21 cellular contexts compared by ENCODE assay signal in genomic region chr14:101182476-101182875, GRCh38.
"Had no signal": no experiment of that assay in that cellular context is flagged by ENCODE, and none has a peak within 500 bp of the region (broad histone marks: within the 10 kb centered on the region; RNA-seq: fewer than 3 reads in every experiment).

No MANE protein-coding gene starts in this region.

- H3K27me3 ChIP-seq: foreskin keratinocyte, upper lobe of right lung had no signal

- H3K9me3 Mint-ChIP-seq: activated CD4-positive, alpha-beta T cell treated with anti-CD3 and anti-CD28 coated beads, Interleukin-2, amount 10 ng/mL, durations not matched to agents 7 days and 5 days; activated naive CD4-positive, alpha-beta T cell treated with anti-CD3 and anti-CD28 coated beads for 36 hours; activated naive CD8-positive, alpha-beta T cell treated with anti-CD3 and anti-CD28 coated beads, Interleukin-2, amount 10 ng/mL, durations not matched to agents 7 days and 5 days; dendritic cell treated with granulocyte-macrophage colony-stimulating factor and Interleukin-4, amounts not matched to agents 40 ng/mL and 50 ng/mL, for 4 days; T-cell; T-helper 2 cell treated with Interferon-gamma antibody and Interleukin-4, amounts not matched to agents 5 μg/mL and 100 μg/mL, for 36 hours had no signal

- H3K4me1 ChIP-seq: foreskin keratinocyte, lower lobe of right lung, upper lobe of right lung had no signal

- H3K4me3 Mint-ChIP-seq: activated CD4-positive, alpha-beta T cell treated with anti-CD3 and anti-CD28 coated beads, Interleukin-2, amount 10 ng/mL, durations not matched to agents 7 days and 5 days; activated naive CD4-positive, alpha-beta T cell treated with anti-CD3 and anti-CD28 coated beads for 36 hours; activated naive CD8-positive, alpha-beta T cell treated with anti-CD3 and anti-CD28 coated beads, Interleukin-2, amount 10 ng/mL, durations not matched to agents 7 days and 5 days; activated T-cell treated with anti-CD3 and anti-CD28 coated beads, Interleukin-2, amount 50 U/mL, for 72 hours; dendritic cell treated with granulocyte-macrophage colony-stimulating factor and Interleukin-4, amounts not matched to agents 40 ng/mL and 50 ng/mL, for 4 days; naive thymus-derived CD4-positive, alpha-beta T cell; neural crest cell; T-cell; T-helper 2 cell treated with Interferon-gamma antibody and Interleukin-4, amounts not matched to agents 5 μg/mL and 100 μg/mL, for 36 hours had no signal

- H3K27me3 Mint-ChIP-seq: activated CD4-positive, alpha-beta T cell treated with anti-CD3 and anti-CD28 coated beads, Interleukin-2, amount 10 ng/mL, durations not matched to agents 7 days and 5 days; dendritic cell treated with granulocyte-macrophage colony-stimulating factor and Interleukin-4, amounts not matched to agents 40 ng/mL and 50 ng/mL, for 4 days had no signal

- H3K9me3 ChIP-seq: upper lobe of right lung had no signal

- ATAC-seq: activated CD4-positive, CD25-positive, alpha-beta regulatory T cell treated with anti-CD3 and anti-CD28 coated beads, Interleukin-2, amount 50 U/mL, for 24 hours; activated T-cell treated with anti-CD3 and anti-CD28 coated beads, Interleukin-2, amount 50 U/mL, for 72 hours; foreskin keratinocyte; naive thymus-derived CD4-positive, alpha-beta T cell; T-cell had no signal

- H3K27ac Mint-ChIP-seq: activated CD4-positive, alpha-beta T cell treated with anti-CD3 and anti-CD28 coated beads, Interleukin-2, amount 10 ng/mL, durations not matched to agents 7 days and 5 days; activated naive CD4-positive, alpha-beta T cell treated with anti-CD3 and anti-CD28 coated beads for 36 hours; activated naive CD8-positive, alpha-beta T cell treated with anti-CD3 and anti-CD28 coated beads, Interleukin-2, amount 10 ng/mL, durations not matched to agents 7 days and 5 days; activated T-cell treated with anti-CD3 and anti-CD28 coated beads, Interleukin-2, amount 50 U/mL, for 72 hours; dendritic cell treated with granulocyte-macrophage colony-stimulating factor and Interleukin-4, amounts not matched to agents 40 ng/mL and 50 ng/mL, for 4 days; naive thymus-derived CD4-positive, alpha-beta T cell; progenitor cell of endocrine pancreas; T-cell; T-helper 2 cell treated with Interferon-gamma antibody and Interleukin-4, amounts not matched to agents 5 μg/mL and 100 μg/mL, for 36 hours had no signal

- H3K4me3 ChIP-seq: lower lobe of right lung, upper lobe of right lung had no signal

- H3K36me3 Mint-ChIP-seq: activated naive CD8-positive, alpha-beta T cell treated with anti-CD3 and anti-CD28 coated beads, Interleukin-2, amount 10 ng/mL, durations not matched to agents 7 days and 5 days; naive thymus-derived CD4-positive, alpha-beta T cell; T-cell had no signal

- H3K4me1 Mint-ChIP-seq: activated CD4-positive, alpha-beta T cell treated with anti-CD3 and anti-CD28 coated beads, Interleukin-2, amount 10 ng/mL, durations not matched to agents 7 days and 5 days; T-cell had no signal

- DNase-seq: activated CD4-positive, alpha-beta T cell treated with anti-CD3 and anti-CD28 coated beads, Interleukin-2, amount 10 ng/mL, durations not matched to agents 7 days and 5 days; activated CD8-positive, alpha-beta memory T cell treated with anti-CD3 and anti-CD28 coated beads, Interleukin-2, amount 50 U/mL, for 48 hours; activated effector memory CD4-positive, alpha-beta T cell treated with Interleukin-2 at 50 U/mL for 16 hours; activated naive CD4-positive, alpha-beta T cell treated with anti-CD3 and anti-CD28 coated beads for 36 hours; activated naive CD8-positive, alpha-beta T cell treated with anti-CD3 and anti-CD28 coated beads, Interleukin-2, amount 10 ng/mL, durations not matched to agents 7 days and 5 days; activated T-cell treated with anti-CD3 and anti-CD28 coated beads, Interleukin-2, amount 50 U/mL, for 72 hours; amniotic stem cell; effector CD8-positive, alpha-beta T cell; foreskin keratinocyte; lower lobe of right lung; naive thymus-derived CD4-positive, alpha-beta T cell; stimulated activated CD4-positive, alpha-beta T cell treated with anti-CD3 and anti-CD28 coated beads, Interleukin-4, amount 100 ng/mL, for 24 hours; stimulated activated naive CD4-positive, alpha-beta T cell treated with Interleukin-2 at 50 U/mL for 16 hours; T-cell had no signal

- H3K27ac ChIP-seq: foreskin keratinocyte, lower lobe of right lung, upper lobe of right lung, VCaP had no signal

- H3K36me3 ChIP-seq: lower lobe of right lung, upper lobe of right lung had no signal
